ENCODE assay signal across 12 cellular contexts in the genomic region with DNA sequence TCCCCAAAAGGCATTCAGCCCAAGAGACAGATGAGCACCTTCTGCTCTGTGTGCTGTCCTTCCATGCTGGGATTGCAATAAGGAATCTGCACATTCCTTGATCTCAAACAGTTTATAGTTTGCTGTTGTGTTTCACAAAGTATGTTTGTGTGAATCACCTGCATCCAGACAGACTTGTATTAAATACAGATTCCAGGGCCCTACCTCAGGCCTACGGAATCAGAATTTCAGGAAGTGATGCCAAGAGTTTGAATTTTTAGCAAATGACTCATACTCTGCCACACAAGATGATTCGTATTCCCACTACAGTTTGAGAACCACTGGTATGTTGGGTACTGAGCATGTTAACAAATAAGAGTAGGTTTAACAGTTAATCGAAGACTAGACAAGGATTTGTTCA. TPM values are rescaled to one million over a fixed set of nuclear protein-coding genes. Genes with fewer than 3 reads are reported as not detected.
DNase-seq lines count a peak whose midpoint lies in the region; ATAC-seq, FAIRE-seq and TF ChIP-seq lines count a peak whose summit lies in the region.
"Had no signal": no experiment of that assay in that cellular context is flagged by ENCODE, and none has a peak within 500 bp of the region (broad histone marks: within the 10 kb centered on the region; RNA-seq: fewer than 3 reads in every experiment).

No MANE protein-coding gene starts in this region.

- H3K36me3 ChIP-seq in GM12878 (ENCODE audit: control insufficient read depth in 2 of 2, insufficient read depth in 2 of 2, low read length in 1 of 2) = no peaks in the 10 kb centered on the region

- no peak overlapping the region for H3K4me3 Mint-ChIP-seq in Calu3 (ENCODE audit: low read depth, unreplicated experiment)
- H3K4me3 Mint-ChIP-seq: effector memory CD8-positive, alpha-beta T cell had no signal

- DNase-seq in Calu3 = peak; percentile 3
- DNase-seq in LHCN-M2 (ENCODE audit: low read depth) = peak; percentile 80
- DNase-seq in GM12878 (ENCODE audit: low read depth, low spot score) = no peak
- peak; percentile 90 for DNase-seq in kidney tubule cell (ENCODE audit: low spot score)
- DNase-seq in amygdala (lab: John Stamatoyannopoulos, UW) = no peak
- DNase-seq: activated naive CD4-positive, alpha-beta T cell; effector memory CD8-positive, alpha-beta T cell; MG63; stimulated activated naive CD4-positive, alpha-beta T cell treated with Interleukin-2 at 50 U/mL for 16 hours had no signal

- POLR2A ChIA-PET in GM12878 (lab: Charles Lee) = no interaction called here

- CTCF ChIA-PET in Calu3 (lab: Charles Lee) (no interaction called here), GM12878 (lab: Yijun Ruan, JAX) (no interaction called here)

- FAIRE-seq in GM12878 (lab: Jason Lieb, UNC) = no peak

- no peak for TF ChIP-seq RAD21 in GM12878 (IDR thresholded peaks at IDR 0.05; ENCODE audit: insufficient read depth, low read depth, low read length)

- BruUV-seq in Calu3 (replicated peaks; lab: Mats Ljungman, UMichigan) (no TSS peak), GM12878 (replicated peaks; lab: Mats Ljungman, UMichigan) (no TSS peak)

- in situ Hi-C loops in GM12878 (cut with MboI) = no loop called here

- RAD21 ChIA-PET in GM12878 (lab: Charles Lee; ENCODE audit: unreplicated experiment) = no interaction called here

- SMC1A ChIA-PET in GM12878 (lab: Charles Lee; ENCODE audit: uncharacterized antibody, unreplicated experiment) = no interaction called here

- H3K36me3 Mint-ChIP-seq in Calu3 (ENCODE audit: insufficient read depth, unreplicated experiment) = peaks cover 17% of the 10 kb centered on the region

- H3K4me2 ChIP-seq in GM12878 (ENCODE audit: control insufficient read depth, insufficient read depth) = no peak overlapping the region

- ATAC-seq in GM12878 (no peak), GM19324 (IDR thresholded peaks at IDR 0.05; ENCODE audit: low FRiP score, unreplicated experiment) (no peak), HG02623 (IDR thresholded peaks at IDR 0.05; ENCODE audit: unreplicated experiment) (no peak), GM21825 (IDR thresholded peaks at IDR 0.05; ENCODE audit: unreplicated experiment) (no peak)
- ATAC-seq: effector memory CD8-positive, alpha-beta T cell had no signal

- WGBS in GM12878 (ENCODE audit: insufficient coverage, insufficient replicate concordance, low lambda C conversion rate, missing lambda C conversion rate) = 48% methylated on average over 3 of the region's 3 CpGs

- H3K27ac Mint-ChIP-seq in Calu3 (ENCODE audit: unreplicated experiment) = peak overlapping the region; percentile 29

- no peak for TF ChIP-seq EP300 in GM12878 (IDR thresholded peaks at IDR 0.05; ENCODE audit: borderline replicate concordance in 1 of 2, control insufficient read depth in 1 of 2, low read depth in 2 of 2, low read length in 2 of 2)

- no peak for TF ChIP-seq CTCF in Calu3 (IDR thresholded peaks at IDR 0.05; ENCODE audit: unreplicated experiment)
- no peak for TF ChIP-seq CTCF in GM12878 (IDR thresholded peaks at IDR 0.05 in 2 of 3, conservative IDR thresholded peaks at IDR 0.05 in 1 of 3; ENCODE audit: control insufficient read depth in 2 of 3, extremely low read depth in 1 of 3, insufficient read depth in 1 of 3, low read depth in 3 of 3, low read length in 3 of 3)

- H4K20me1 ChIP-seq in GM12878 (ENCODE audit: control insufficient read depth, insufficient read depth) = no peaks in the 10 kb centered on the region

- intact Hi-C loops in Calu3 (cut with micrococcal nuclease; ENCODE audit: unreplicated experiment) = no loop called here
- intact Hi-C loops in GM12878 (cut with micrococcal nuclease; ENCODE audit: unreplicated experiment) = no loop called here

- peak overlapping the region; percentile 9; the same call in 1 of the 2 replicates for H3K4me3 ChIP-seq in GM12878
- H3K4me3 ChIP-seq: MG63 had no signal

- no peaks in the 10 kb centered on the region for H3K27me3 Mint-ChIP-seq in Calu3 (ENCODE audit: unreplicated experiment)
- H3K27me3 Mint-ChIP-seq: effector memory CD8-positive, alpha-beta T cell had no signal

- peaks cover 27% of the 10 kb centered on the region for H3K4me1 Mint-ChIP-seq in Calu3 (ENCODE audit: low read depth, unreplicated experiment)

- TF ChIP-seq POLR2A in GM12878 (IDR thresholded peaks at IDR 0.05; ENCODE audit: low read depth, low read length) = no peak

- no peaks in the 10 kb centered on the region; the same call in 2 of the 3 replicates for H3K9me3 ChIP-seq in GM12878 (replicated peaks; ENCODE audit: control insufficient read depth, insufficient read depth, low read length)
- H3K9me3 ChIP-seq: MG63 had no signal

- H3K4me1 ChIP-seq in GM12878 (ENCODE audit: control insufficient read depth, insufficient read depth, low read length) = no peaks in the 10 kb centered on the region

- no peak overlapping the region for H3K9ac ChIP-seq in GM12878 (ENCODE audit: control insufficient read depth, insufficient read depth, low read length)

- H2AFZ ChIP-seq in GM12878 (ENCODE audit: control insufficient read depth, low read depth, low read length) = no peak overlapping the region

- peaks cover 2% of the 10 kb centered on the region for H3K79me2 ChIP-seq in GM12878 (ENCODE audit: control insufficient read depth, insufficient read depth, low read length)

- no peak overlapping the region for H3K27ac ChIP-seq in GM12878 (ENCODE audit: control insufficient read depth, insufficient read depth)

- no peaks in the 10 kb centered on the region for H3K27me3 ChIP-seq in GM12878 (replicated peaks in 1 of 2; ENCODE audit: control insufficient read depth in 2 of 2, insufficient read depth in 2 of 2, low read length in 1 of 2)
- H3K27me3 ChIP-seq: MG63 had no signal

- H3K9me3 Mint-ChIP-seq in Calu3 (ENCODE audit: low read depth, unreplicated experiment) = no peaks in the 10 kb centered on the region

TF ChIP-seq in GM12878, 131 proteins besides CTCF, POLR2A, EP300 and RAD21:
- no peak for TF ChIP-seq IKZF2 (IDR thresholded peaks at IDR 0.05)
- no peak for TF ChIP-seq TCF7 (IDR thresholded peaks at IDR 0.05; ENCODE audit: borderline replicate concordance)
- TF ChIP-seq RCOR1 (conservative IDR thresholded peaks at IDR 0.05; ENCODE audit: low read depth, low read length) = no peak

RNA-seq across cellular contexts. Expression of a gene that starts 7.0 kb away (rescaled TPM):
- total RNA-seq in Calu3 (2022) = 30.3 and 40.4 TPM in 2 replicates
- total RNA-seq in LHCN-M2 (2014; rRNA removed) = 37.4 and 38.3 TPM in 2 replicates
- polyA plus RNA-seq in LHCN-M2 (2012) = 18.4 TPM
- 11.8 and 13.7 TPM in 2 replicates for total RNA-seq in GM12878 (2013; cell fraction: nucleolus; rRNA removed)
- 26.5 and 33.7 TPM in 2 replicates for total RNA-seq in GM12878 (2014; rRNA removed)
- total RNA-seq in GM12878 (2014; rRNA removed; fragmentation: Illumina TruSeq; extraction: Trizol) = 35.6 and 39.1 TPM in 2 replicates
- 32.4 and 34.0 TPM in 2 replicates for total RNA-seq in GM12878 (2021)
- 16.8 TPM for polyA plus RNA-seq in GM12878 (2011; ENCODE audit: low read depth)
- polyA plus RNA-seq in GM12878 (2011; rRNA removed) = 52.4 and 82.3 TPM in 2 replicates
- polyA plus RNA-seq in GM12878 (2011; cell fraction: cytosol; rRNA removed) = 17.1 and 20.8 TPM in 2 replicates
- 11.7 and 14.7 TPM in 2 replicates for polyA plus RNA-seq in GM12878 (2011; cell fraction: nucleus; rRNA removed)
- polyA plus RNA-seq in GM12878 (2012) = 25.0 and 28.0 TPM in 2 replicates
- polyA plus RNA-seq in GM12878 (2014; fragmentation: Illumina TruSeq; extraction: Trizol) = 42.6 and 56.0 TPM in 2 replicates
- polyA plus RNA-seq in GM12878 (2014; fragmentation: Nextera tagmentation; extraction: Ambion mirVana) = 10 to 100 TPM; 15.1 to 20.2 TPM
- polyA plus RNA-seq in GM12878 (2014; rRNA removed) = 16.9 and 23.4 TPM in 2 replicates
- polyA plus RNA-seq in GM12878 (2016; fragmentation: Nextera tagmentation; extraction: Ambion mirVana) = 10 to 100 TPM; 42.4 to 46.0 TPM
- 29.7 and 47.5 TPM in 2 replicates for polyA minus RNA-seq in GM12878 (2011; rRNA and poly(A)+ RNA removed)
- 13.9 and 17.3 TPM in 2 replicates for polyA minus RNA-seq in GM12878 (2011; cell fraction: cytosol; rRNA and poly(A)+ RNA removed)
- polyA minus RNA-seq in GM12878 (2011; cell fraction: nucleus; rRNA and poly(A)+ RNA removed) = 9.4 and 12.3 TPM in 2 replicates

Comparison
In these comparisons a context has a peak if more than half of its experiments do, and no peak if none do; other contexts are left out.
1. DNase-seq: peak in Calu3 (single experiment), LHCN-M2 (single experiment) and kidney tubule cell (single experiment); none in GM12878 (single experiment) and amygdala (0 of 56).